In genomic region chr1:47738560-47739182, GRCh38 we compare ENCODE assay signal across 8 cellular contexts.
DNase-seq lines count a peak whose midpoint lies in the region; TF ChIP-seq lines count a peak whose summit lies in the region.

No MANE protein-coding gene starts in this region.

- TF ChIP-seq CTCF in esophagus squamous epithelium (IDR thresholded peaks at IDR 0.05): peak; percentile 55 to 80 (median 70)

- H4K8ac ChIP-seq in neuronal stem cell (ENCODE audit: low read depth, low read length): no peak overlapping the region

- no peak overlapping the region for H3K4ac ChIP-seq in neuronal stem cell (ENCODE audit: low read length)

- H4K91ac ChIP-seq in neuronal stem cell (ENCODE audit: low read depth, low read length, poor library complexity): no peak overlapping the region

- H2BK15ac ChIP-seq in neuronal stem cell (ENCODE audit: low read length): no peak overlapping the region

- no peak overlapping the region for H3K18ac ChIP-seq in neuronal stem cell (ENCODE audit: low read length)

- no peak overlapping the region for H3K23ac ChIP-seq in neuronal stem cell (ENCODE audit: low read depth, low read length, poor library complexity)

- H2BK12ac ChIP-seq in neuronal stem cell (ENCODE audit: low read length): no peak overlapping the region

- H3K27ac ChIP-seq in esophagus squamous epithelium (no peak overlapping the region), neuronal stem cell (replicated peaks; ENCODE audit: low read length) (no peak overlapping the region)

- 16 to 17% methylated on average over 6 to 8 of the region's 8 CpGs for WGBS in esophagus squamous epithelium, 2 donors
- no CpG with 5 or more reads among the region's 8 CpGs for WGBS in neuronal stem cell (ENCODE audit: extremely low coverage in 2 of 2, insufficient read length in 2 of 2, insufficient replicate concordance in 1 of 2), 2 donors

- H2AK5ac ChIP-seq in neuronal stem cell (ENCODE audit: low read depth, low read length): no peak overlapping the region

- no peak overlapping the region for H3K9ac ChIP-seq in neuronal stem cell (ENCODE audit: low read depth, low read length, poor library complexity)

- H3K36me3 ChIP-seq in esophagus squamous epithelium (no peaks in the 10 kb centered on the region), neuronal stem cell (replicated peaks in 1 of 2; ENCODE audit: control insufficient read depth in 2 of 2, insufficient read depth in 2 of 2, low read length in 2 of 2) (no peaks in the 10 kb centered on the region)

- no peak overlapping the region for H3K4me2 ChIP-seq in neuronal stem cell (ENCODE audit: insufficient read depth, low read length, poor library complexity, severe bottlenecking)

- H3K4me3 ChIP-seq in esophagus squamous epithelium (no peak overlapping the region), neuronal stem cell (ENCODE audit: low read length in 2 of 2) (no peak overlapping the region)

- peaks cover 0 to 7% (median 6%) of the 10 kb centered on the region in 3 donors for H3K4me1 ChIP-seq in esophagus squamous epithelium
- no peaks in the 10 kb centered on the region for H3K4me1 ChIP-seq in neuronal stem cell (ENCODE audit: control insufficient read depth in 2 of 2, insufficient read depth in 1 of 2, low read depth in 1 of 2, low read length in 2 of 2)

- intact Hi-C loops in esophagus squamous epithelium (cut with DNase I): loop anchor here (10.0 kb wide), 1 partner anchor 326 kb away; no protein-coding TSS in a partner anchor

- DNase-seq in NCI-H2196 (lab: John Stamatoyannopoulos, UW; ENCODE audit: unreplicated experiment) (peak; percentile 62), NCI-H2196 treated with DMSO at 0.1 percent for 48 hours (lab: John Stamatoyannopoulos, UW; ENCODE audit: unreplicated experiment) (no peak), OCI-M1 (lab: John Stamatoyannopoulos, UW) (peak; percentile 34), esophagus squamous epithelium (lab: John Stamatoyannopoulos, UW) (no peak), neuronal stem cell (ENCODE audit: low spot score) (peak; percentile 78), amniotic stem cell (lab: John Stamatoyannopoulos, UW) (no peak), SW 1271 (lab: John Stamatoyannopoulos, UW) (no peak), mesenteric fat pad (ENCODE audit: low spot score) (no peak)

- H3K27me3 ChIP-seq in esophagus squamous epithelium: peaks cover 0 to 33% (median 0%) of the 10 kb centered on the region in 4 donors
- H3K27me3 ChIP-seq in neuronal stem cell (ENCODE audit: control insufficient read depth in 3 of 3, insufficient read depth in 3 of 3, low read depth in 1 of 3, low read length in 3 of 3): peaks cover 0 to 2% (median 0%) of the 10 kb centered on the region in 3 experiments

- H3K14ac ChIP-seq in neuronal stem cell (ENCODE audit: low read length): no peak overlapping the region

- H2BK120ac ChIP-seq in neuronal stem cell (ENCODE audit: low read depth, low read length): no peak overlapping the region

- H2AFZ ChIP-seq in neuronal stem cell (ENCODE audit: low read length): no peak overlapping the region

- no peak overlapping the region for H2BK5ac ChIP-seq in neuronal stem cell (ENCODE audit: low read length)

- TF ChIP-seq POLR2A in esophagus squamous epithelium (IDR thresholded peaks at IDR 0.05): no peak

- H3K9me3 ChIP-seq in esophagus squamous epithelium (no peaks in the 10 kb centered on the region), neuronal stem cell (replicated peaks in 1 of 2; ENCODE audit: control insufficient read depth in 2 of 2, insufficient read depth in 1 of 2, low read depth in 1 of 2, low read length in 2 of 2) (peaks cover 0 to 4% of the 10 kb centered on the region in 2 donors)

- H3K79me1 ChIP-seq in neuronal stem cell (ENCODE audit: low read depth, low read length): no peaks in the 10 kb centered on the region

Comparison
In these comparisons a context has a peak if more than half of its experiments do, and no peak if none do; other contexts are left out.
1. DNase-seq: peak in NCI-H2196 (single experiment), OCI-M1 (single experiment) and neuronal stem cell (single experiment); none in NCI-H2196 treated with DMSO at 0.1 percent for 48 hours (single experiment), esophagus squamous epithelium (single experiment), amniotic stem cell (single experiment), SW 1271 (0 of 2) and mesenteric fat pad (single experiment).